ENCODE assay signal across 8 cellular contexts in genomic region chr9:33458444-33458843, GRCh38. TPM values are rescaled to one million over a fixed set of nuclear protein-coding genes. Genes with fewer than 3 reads are reported as not detected.
DNase-seq lines count a peak whose midpoint lies in the region; ATAC-seq lines count a peak whose summit lies in the region.

No MANE protein-coding gene starts in this region.

- no peak overlapping the region for H3K4me2 ChIP-seq in Karpas-422 (ENCODE audit: low read depth, low read length, poor library complexity, severe bottlenecking)

- H3K27ac ChIP-seq in Karpas-422 (ENCODE audit: low read length), result no peak overlapping the region
- H3K27ac ChIP-seq in SJCRH30, result no peak overlapping the region

- H3K27me3 ChIP-seq in Karpas-422 (ENCODE audit: low read length) (no peaks in the 10 kb centered on the region), SJCRH30 (no peaks in the 10 kb centered on the region)

- no peaks in the 10 kb centered on the region for H3K9me2 ChIP-seq in Karpas-422 (replicated peaks; ENCODE audit: insufficient read depth, low read length)

- no peaks in the 10 kb centered on the region for H3K79me2 ChIP-seq in Karpas-422 (ENCODE audit: low read length)

- no peaks in the 10 kb centered on the region for H3K9me3 ChIP-seq in Karpas-422 (ENCODE audit: low read length)
- no peaks in the 10 kb centered on the region for H3K9me3 ChIP-seq in SJCRH30 (replicated peaks)

- H3K4me3 ChIP-seq in Karpas-422 (ENCODE audit: low read length) (no peak overlapping the region), SJCRH30 (no peak overlapping the region)

- H4K20me1 ChIP-seq in Karpas-422 (ENCODE audit: insufficient read depth, low read depth, low read length), result no peaks in the 10 kb centered on the region

- H3K9ac ChIP-seq in Karpas-422 (ENCODE audit: low read length), result no peak overlapping the region

- H2AFZ ChIP-seq in Karpas-422 (ENCODE audit: low read length), result no peak overlapping the region

- peak; percentile 58 for ATAC-seq in GM19463 (IDR thresholded peaks at IDR 0.05; ENCODE audit: unreplicated experiment)
- no peak for ATAC-seq in HG02588 (IDR thresholded peaks at IDR 0.05; ENCODE audit: unreplicated experiment)

- 0 out of 2 replicates have a peak, but pooled peaks cover 6% of the 10 kb centered on the region for H3K36me3 ChIP-seq in Karpas-422 (ENCODE audit: insufficient read depth, low read length)
- peaks cover 14% of the 10 kb centered on the region for H3K36me3 ChIP-seq in SJCRH30

- peak; percentile 81 for DNase-seq in SW480 (ENCODE audit: low spot score)
- DNase-seq in amniotic epithelial cell (ENCODE audit: low read depth), result peak; percentile 53
- peak; percentile 36 to 42 for DNase-seq in stimulated activated CD4-positive, alpha-beta T cell treated with anti-CD3 and anti-CD28 coated beads, Interleukin-2, amount 100 ng/mL, for 48 hours
- no peak for DNase-seq in Karpas-422
- no peak for DNase-seq in NCI-H446 (lab: John Stamatoyannopoulos, UW)
- no peak for DNase-seq in SJCRH30

- H3K4me1 ChIP-seq in Karpas-422 (ENCODE audit: low read length) (no peaks in the 10 kb centered on the region), SJCRH30 (no peaks in the 10 kb centered on the region)

RNA-seq across cellular contexts. Expression of gene AQP3, which starts 11.1 kb away (rescaled TPM):
- not detected in 2 replicates for total RNA-seq in Karpas-422 (2014; rRNA removed; shearing (Covaris generic); ENCODE audit: low replicate concordance)
- total RNA-seq in SJCRH30 (2014; rRNA removed; shearing (Covaris generic)), result 17.3 and 20.6 TPM in 2 replicates

RNA-seq across cellular contexts. Expression of gene NOL6, which starts 15.3 kb away (rescaled TPM):
- 18.6 and 19.7 TPM in 2 replicates for total RNA-seq in Karpas-422 (2014; rRNA removed; shearing (Covaris generic); ENCODE audit: low replicate concordance)
- 27.5 and 29.3 TPM in 2 replicates for total RNA-seq in SJCRH30 (2014; rRNA removed; shearing (Covaris generic))

RNA-seq across cellular contexts. Expression of gene AQP7, which starts 56.1 kb away (rescaled TPM):
- total RNA-seq in Karpas-422 (2014; rRNA removed; shearing (Covaris generic); ENCODE audit: low replicate concordance), result not detected in 2 replicates
- total RNA-seq in SJCRH30 (2014; rRNA removed; shearing (Covaris generic)), result 0.05 and 0.32 TPM in 2 replicates

Comparison
In these comparisons a context has a peak if more than half of its experiments do, and no peak if none do; other contexts are left out.
1. DNase-seq: peak in SW480 (single experiment), amniotic epithelial cell (single experiment) and stimulated activated CD4-positive, alpha-beta T cell treated with anti-CD3 and anti-CD28 coated beads, Interleukin-2, amount 100 ng/mL, for 48 hours (2 of 2); none in Karpas-422 (single experiment), NCI-H446 (0 of 2) and SJCRH30 (0 of 2).
2. RNA of gene AQP3, which starts 11.1 kb away (total RNA-seq): 17.3 to 20.6 TPM in SJCRH30; not detected in Karpas-422; every median in the first group is over 10 times any median in the second.